18 cellular contexts compared by ENCODE assay signal in the genomic region with DNA sequence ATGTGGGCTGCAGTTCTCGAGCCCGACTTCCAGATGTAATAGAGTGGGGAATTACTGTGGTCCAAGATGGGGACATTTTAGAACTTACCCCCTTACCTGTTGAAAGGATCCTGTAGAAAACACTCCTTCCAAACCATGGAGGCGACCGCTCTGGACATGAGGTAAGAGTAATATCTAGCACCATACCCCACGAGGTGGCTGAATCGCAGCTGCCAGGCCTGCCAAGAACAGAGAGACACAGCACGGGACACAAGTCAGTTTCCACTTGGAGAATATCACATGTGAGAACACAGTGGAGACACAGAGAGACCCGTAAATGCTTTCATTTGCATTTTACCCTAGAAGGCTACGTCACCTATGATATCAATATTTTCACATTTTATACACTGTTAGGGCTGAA.
DNase-seq lines count a peak whose midpoint lies in the region; ATAC-seq and TF ChIP-seq lines count a peak whose summit lies in the region.
"Had no signal": no experiment of that assay in that cellular context is flagged by ENCODE, and none has a peak within 500 bp of the region (broad histone marks: within the 10 kb centered on the region; RNA-seq: fewer than 3 reads in every experiment).

No MANE protein-coding gene starts in this region.

- no peak overlapping the region for H4K8ac ChIP-seq in IMR-90 (ENCODE audit: low read depth in 2 of 2, low read length in 2 of 2)

- H4K20me1 ChIP-seq in IMR-90 (ENCODE audit: insufficient read depth, low read length), result no peaks in the 10 kb centered on the region

- no peak overlapping the region for H3K4me3 Mint-ChIP-seq in stimulated activated naive CD8-positive, alpha-beta T cell treated with anti-CD3 and anti-CD28 coated beads, Interleukin-15, amount 100 ng/mL, for 72 hours
- H3K4me3 Mint-ChIP-seq: CD14-positive monocyte; CD4-positive, alpha-beta T cell; CD8-positive, alpha-beta memory T cell; GM23338; H9 had no signal

- POLR2A ChIA-PET in IMR-90 (lab: Charles Lee; ENCODE audit: unreplicated experiment), result no interaction called here
- POLR2A ChIA-PET in GM10248 (lab: Yijun Ruan, JAX), result no interaction called here

- no peak overlapping the region; the same call in 1 of the 2 replicates for H3K4ac ChIP-seq in IMR-90 (ENCODE audit: low read depth, low read length)

- no peak overlapping the region; the same call in 1 of the 2 replicates for H4K91ac ChIP-seq in IMR-90 (ENCODE audit: insufficient read depth, low read depth, low read length)

- peaks cover 2% of the 10 kb centered on the region for H3K9me1 ChIP-seq in IMR-90 (ENCODE audit: insufficient read depth, low read length)

- H3K27me3 Mint-ChIP-seq in stimulated activated naive CD8-positive, alpha-beta T cell treated with anti-CD3 and anti-CD28 coated beads, Interleukin-15, amount 100 ng/mL, for 72 hours, result no peaks in the 10 kb centered on the region
- H3K27me3 Mint-ChIP-seq: CD4-positive, alpha-beta T cell; CD8-positive, alpha-beta memory T cell had no signal

- no peak overlapping the region for H2AK9ac ChIP-seq in IMR-90 (replicated peaks; ENCODE audit: low read depth, low read length, poor library complexity)

- TF ChIP-seq RAD21 in IMR-90 (IDR thresholded peaks at IDR 0.05; ENCODE audit: low read length), result no peak

- H3K4me1 Mint-ChIP-seq in stimulated activated naive CD8-positive, alpha-beta T cell treated with anti-CD3 and anti-CD28 coated beads, Interleukin-15, amount 100 ng/mL, for 72 hours, result no peaks in the 10 kb centered on the region
- H3K4me1 Mint-ChIP-seq: CD14-positive monocyte; CD8-positive, alpha-beta memory T cell had no signal

- H3K23ac ChIP-seq in IMR-90 (ENCODE audit: low read depth, low read length), result no peak overlapping the region

- peak overlapping the region; percentile 31; the same call in 1 of the 2 replicates for H2AK5ac ChIP-seq in IMR-90 (ENCODE audit: low read depth, low read length)

- no peak for DNase-seq in IMR-90
- DNase-seq in heart left ventricle, result peak in 1 of 5 donors; percentile 26
- peak; percentile 35 for DNase-seq in left ventricle myocardium inferior
- peak in 1 of 3 donors; percentile 67 for DNase-seq in right cardiac atrium
- DNase-seq in stimulated activated naive CD8-positive, alpha-beta T cell treated with anti-CD3 and anti-CD28 coated beads, Interleukin-15, amount 100 ng/mL, for 72 hours, result no peak
- DNase-seq in left lung, result no peak
- DNase-seq in NCI-H1105 treated with DMSO at 0.1 percent for 48 hours (lab: John Stamatoyannopoulos, UW), result no peak
- no peak for DNase-seq in GM10248 (ENCODE audit: extremely low spot score)
- DNase-seq: CD4-positive, alpha-beta T cell; CD8-positive, alpha-beta memory T cell; DMS 273 treated with DMSO at 0.1 percent for 48 hours; DMS79; EL; GDM1; H9 had no signal

- peaks cover 11% of the 10 kb centered on the region for H3K4me1 ChIP-seq in IMR-90 (ENCODE audit: control insufficient read depth, insufficient read depth, low read length)
- peaks cover 0 to 27% (median 14%) of the 10 kb centered on the region in 12 donors for H3K4me1 ChIP-seq in heart left ventricle
- peaks cover 34% of the 10 kb centered on the region for H3K4me1 ChIP-seq in left ventricle myocardium inferior
- H3K4me1 ChIP-seq in right cardiac atrium (ENCODE audit: control insufficient read depth, insufficient read depth, low read length), result peaks cover 7% of the 10 kb centered on the region
- H3K4me1 ChIP-seq in left lung, result peaks cover 0 to 8% of the 10 kb centered on the region in 2 donors

- H3K27ac ChIP-seq in IMR-90 (ENCODE audit: insufficient read depth, low read length) (no peak overlapping the region), heart left ventricle (peak overlapping the region in 5 of 12 donors; percentile 38 to 80 (median 59)), left ventricle myocardium inferior (replicated peaks) (peak overlapping the region; percentile 61), right cardiac atrium (ENCODE audit: low read length) (peak overlapping the region; percentile 83), left lung (no peak overlapping the region)

- H2BK20ac ChIP-seq in IMR-90 (ENCODE audit: low read depth, low read length), result no peak overlapping the region

- H3K9me3 ChIP-seq in IMR-90 (ENCODE audit: control insufficient read depth, insufficient read depth, low read length), result no peaks in the 10 kb centered on the region
- no peaks in the 10 kb centered on the region for H3K9me3 ChIP-seq in heart left ventricle
- no peaks in the 10 kb centered on the region for H3K9me3 ChIP-seq in left ventricle myocardium inferior (replicated peaks)
- no peaks in the 10 kb centered on the region for H3K9me3 ChIP-seq in right cardiac atrium (ENCODE audit: control insufficient read depth, low read length)
- H3K9me3 ChIP-seq in left lung, result no peaks in the 10 kb centered on the region

- no peak overlapping the region; the same call in 1 of the 2 replicates for H4K5ac ChIP-seq in IMR-90 (ENCODE audit: low read depth, low read length)

- H2AFZ ChIP-seq in IMR-90 (replicated peaks; ENCODE audit: low read length, poor library complexity), result no peak overlapping the region
- H2AFZ ChIP-seq: GM23338 had no signal

- no peak overlapping the region for H3K56ac ChIP-seq in IMR-90 (ENCODE audit: extremely low read depth, insufficient read depth, low read length)

- ATAC-seq in IMR-90 (ENCODE audit: low read depth) (no peak), heart left ventricle (peak; percentile 51 to 77 (median 66)), right cardiac atrium (peak; percentile 62 to 71), left lung (no peak)
- ATAC-seq in stimulated activated naive CD8-positive, alpha-beta T cell treated with anti-CD3 and anti-CD28 coated beads, Interleukin-15, amount 100 ng/mL, for 72 hours, result no peak
- ATAC-seq: GM23338, HCT116 had no signal

- no peak overlapping the region; the same call in 1 of the 2 replicates for H2BK120ac ChIP-seq in IMR-90 (ENCODE audit: low read depth, low read length)

- H3K36me3 ChIP-seq in IMR-90 (ENCODE audit: control insufficient read depth, insufficient read depth, low read length) (peaks cover 3% of the 10 kb centered on the region; the same call in 1 of the 2 replicates), heart left ventricle (peaks cover 0 to 2% (median 0%) of the 10 kb centered on the region in 9 donors), left ventricle myocardium inferior (no peaks in the 10 kb centered on the region), left lung (no peaks in the 10 kb centered on the region)

- in situ Hi-C loops in IMR-90 (cut with MboI; ENCODE audit: low sequenced_read_pairs), result no loop called here

- H3K9me3 Mint-ChIP-seq in stimulated activated naive CD8-positive, alpha-beta T cell treated with anti-CD3 and anti-CD28 coated beads, Interleukin-15, amount 100 ng/mL, for 72 hours, result no peaks in the 10 kb centered on the region
- H3K9me3 Mint-ChIP-seq: CD14-positive monocyte; CD4-positive, alpha-beta T cell; CD8-positive, alpha-beta memory T cell; GM23338; H9 had no signal

- no peak overlapping the region for H3K27ac Mint-ChIP-seq in stimulated activated naive CD8-positive, alpha-beta T cell treated with anti-CD3 and anti-CD28 coated beads, Interleukin-15, amount 100 ng/mL, for 72 hours
- H3K27ac Mint-ChIP-seq: CD14-positive monocyte; CD4-positive, alpha-beta T cell; GM23338 had no signal

- H3K18ac ChIP-seq in IMR-90 (ENCODE audit: low read depth, low read length), result no peak overlapping the region; the same call in 1 of the 2 replicates

- H2BK15ac ChIP-seq in IMR-90 (ENCODE audit: low read depth, low read length), result no peak overlapping the region; the same call in 2 of the 3 replicates

- TF ChIP-seq POLR2A in IMR-90 (IDR thresholded peaks at IDR 0.05; ENCODE audit: low read depth, low read length), result no peak
- TF ChIP-seq POLR2A in heart left ventricle (IDR thresholded peaks at IDR 0.05), result no peak

- CTCF ChIA-PET in IMR-90 (lab: Yijun Ruan, JAX), result no interaction called here
- CTCF ChIA-PET in GM10248 (lab: Yijun Ruan, JAX), result no interaction called here

- 100% methylated on average over 3 of the region's 9 CpGs; no CpG with 5 or more reads in 1 of the 2 experiments for WGBS in IMR-90 (ENCODE audit: extremely low coverage in 2 of 2, insufficient read length in 1 of 2), 2 experiments
- 82 to 93% (median 85%) methylated on average over 9 of the region's 9 CpGs for WGBS in heart left ventricle, 4 donors
- 78% methylated on average over 9 of the region's 9 CpGs for WGBS in right cardiac atrium

- peaks cover 0 to 2% of the 10 kb centered on the region in 2 experiments; a peak in 2 of 4 replicates for H3K79me1 ChIP-seq in IMR-90 (ENCODE audit: low read depth in 1 of 2, low read length in 2 of 2)

- H2BK5ac ChIP-seq in IMR-90 (ENCODE audit: low read depth, low read length, poor library complexity, severe bottlenecking), result no peak overlapping the region

- H3K9ac ChIP-seq in IMR-90 (ENCODE audit: low read depth, low read length), result no peak overlapping the region

- no peak for TF ChIP-seq CTCF in IMR-90 (conservative IDR thresholded peaks at IDR 0.05; ENCODE audit: low read depth, low read length)
- no peak for TF ChIP-seq CTCF in heart left ventricle (IDR thresholded peaks at IDR 0.05)
- TF ChIP-seq CTCF in left ventricle myocardium inferior (IDR thresholded peaks at IDR 0.05; ENCODE audit: borderline replicate concordance), result no peak
- TF ChIP-seq CTCF in left lung (IDR thresholded peaks at IDR 0.05), result no peak
- TF ChIP-seq CTCF in GM10248 (IDR thresholded peaks at IDR 0.05; ENCODE audit: control extremely low read depth, extremely low read depth, low read depth, missing control alignments), result no peak

- intact Hi-C loops in IMR-90 (cut with micrococcal nuclease), result no loop called here
- intact Hi-C loops in heart left ventricle (cut with DNase I), result no loop called here
- intact Hi-C loops in left ventricle myocardium inferior (cut with micrococcal nuclease), result no loop called here
- intact Hi-C loops in right cardiac atrium (cut with DNase I), result no loop called here
- intact Hi-C loops in left lung (cut with DNase I), result no loop called here

- H3K14ac ChIP-seq in IMR-90 (replicated peaks; ENCODE audit: low read depth, low read length), result no peak overlapping the region

- H3K27me3 ChIP-seq in IMR-90 (ENCODE audit: control insufficient read depth, insufficient read depth, low read length) (no peaks in the 10 kb centered on the region), heart left ventricle (no peaks in the 10 kb centered on the region), left ventricle myocardium inferior (ENCODE audit: low read depth) (no peaks in the 10 kb centered on the region), right cardiac atrium (ENCODE audit: control insufficient read depth, insufficient read depth) (no peaks in the 10 kb centered on the region), left lung (no peaks in the 10 kb centered on the region)

- no peak overlapping the region for H3K4me2 ChIP-seq in IMR-90 (ENCODE audit: low read depth, low read length)
- H3K4me2 ChIP-seq: GM23338 had no signal

- H3K4me3 ChIP-seq in IMR-90 (ENCODE audit: insufficient read depth, low read depth, low read length) (no peak overlapping the region), heart left ventricle (no peak overlapping the region), left ventricle myocardium inferior (no peak overlapping the region), right cardiac atrium (ENCODE audit: low read length) (no peak overlapping the region), left lung (no peak overlapping the region)
- H3K4me3 ChIP-seq: GM23338 had no signal

- no TSS peak for BruUV-seq in IMR-90 (replicated peaks; lab: Mats Ljungman, UMichigan)

- dilution Hi-C loops in IMR-90 (cut with HindIII; ENCODE audit: low sequenced_read_pairs, unreplicated experiment), result no loop called here

Comparison
In these comparisons a context has a peak if more than half of its experiments do, and no peak if none do; other contexts are left out.
1. ATAC-seq: peak in heart left ventricle (4 of 4) and right cardiac atrium (2 of 2); none in IMR-90 (single experiment), stimulated activated naive CD8-positive, alpha-beta T cell treated with anti-CD3 and anti-CD28 coated beads, Interleukin-15, amount 100 ng/mL, for 72 hours (single experiment) and left lung (single experiment).
2. H3K27ac ChIP-seq: peak in left ventricle myocardium inferior (single experiment) and right cardiac atrium (single experiment); none in IMR-90 (single experiment) and left lung (0 of 2).